ENCODE assay signal across 20 cellular contexts in genomic region chr4:114311745-114312144, GRCh38.
"Had no signal": no experiment of that assay in that cellular context is flagged by ENCODE, and none has a peak within 500 bp of the region (broad histone marks: within the 10 kb centered on the region; RNA-seq: fewer than 3 reads in every experiment).

No MANE protein-coding gene starts in this region.

- H3K4me1 ChIP-seq: heart right ventricle, parathyroid adenoma, right atrium auricular region, stomach, thyroid gland had no signal

- H3K36me3 ChIP-seq: esophagus squamous epithelium, heart right ventricle, right atrium auricular region, stomach, thyroid gland had no signal

- H3K4me3 ChIP-seq: esophagus squamous epithelium, heart right ventricle, lung, mucosa of descending colon, right atrium auricular region, stomach, thyroid gland had no signal

- H3K9me3 ChIP-seq: esophagus squamous epithelium, mucosa of descending colon, right atrium auricular region, stomach, thyroid gland had no signal

- DNase-seq: cortex of kidney; effector memory CD8-positive, alpha-beta T cell; erythroblast; esophagus squamous epithelium; foreskin melanocyte; heart right ventricle; hippocampal formation; naive B cell; stimulated activated CD4-positive, alpha-beta T cell treated with anti-CD3 and anti-CD28 coated beads, Interleukin-2, amount 100 ng/mL, for 24 hours; stimulated activated CD4-positive, alpha-beta T cell treated with anti-CD3 and anti-CD28 coated beads, Interleukin-4, amount 100 ng/mL, for 24 hours; stimulated activated naive CD4-positive, alpha-beta T cell treated with Interleukin-2 at 50 U/mL for 16 hours; stomach; thyroid gland had no signal

- H3K27me3 ChIP-seq: esophagus squamous epithelium, heart right ventricle, right atrium auricular region, stomach, thyroid gland had no signal

- H3K27ac ChIP-seq: esophagus squamous epithelium, heart right ventricle, parathyroid adenoma, right atrium auricular region, stomach, thyroid gland had no signal

- ATAC-seq: effector memory CD8-positive, alpha-beta T cell; heart right ventricle; left lobe of liver; sciatic nerve; stimulated activated effector memory CD8-positive, alpha-beta T cell treated with anti-CD3 and anti-CD28 coated beads, Interleukin-12 subunit alpha, Interleukin-12 subunit beta, amount 100 ng/mL, for 72 hours had no signal
